1 cellular context compared by ENCODE assay signal in genomic region chr12:82651489-82651888, GRCh38.
TF ChIP-seq lines count a peak whose summit lies in the region.

No MANE protein-coding gene starts in this region.

TF ChIP-seq in HCT116, 20 proteins besides CTCF, POLR2A, EP300 and RAD21 (continued from another document):
- TF ChIP-seq JUND (IDR thresholded peaks at IDR 0.05), result peak; percentile 59
TF ChIP-seq in HCT116: peak in this region for 6.
